18 cellular contexts compared by ENCODE assay signal in genomic region chr16:48008011-48008410, GRCh38.
DNase-seq lines count a peak whose midpoint lies in the region; FAIRE-seq and TF ChIP-seq lines count a peak whose summit lies in the region.
"Had no signal": no experiment of that assay in that cellular context is flagged by ENCODE, and none has a peak within 500 bp of the region (broad histone marks: within the 10 kb centered on the region; RNA-seq: fewer than 3 reads in every experiment).

No MANE protein-coding gene starts in this region.

- H3K27me3 ChIP-seq in H9 (ENCODE audit: insufficient read depth, low read length) (no peaks in the 10 kb centered on the region), esophagus muscularis mucosa (no peaks in the 10 kb centered on the region)
- H3K27me3 ChIP-seq: BE2C had no signal

- no CpG with 5 or more reads among the region's 6 CpGs for WGBS in H9 (ENCODE audit: extremely low coverage, insufficient read length, low lambda C conversion rate)
- WGBS in esophagus muscularis mucosa = 85% methylated on average over 6 of the region's 6 CpGs

- no peak overlapping the region for H3K18ac ChIP-seq in H9 (ENCODE audit: insufficient read length, low read depth, low read length)

- H3K9ac ChIP-seq in H9 (ENCODE audit: extremely low read depth, insufficient read length, low read length) = no peak overlapping the region

- no peak overlapping the region for H2AFZ ChIP-seq in H9 (ENCODE audit: low read length)

- H2BK15ac ChIP-seq in H9 (ENCODE audit: low read depth, low read length) = no peak overlapping the region

- H4K8ac ChIP-seq in H9 (replicated peaks; ENCODE audit: insufficient read length, low read depth, low read length) = no peak overlapping the region

- DNase-seq in H9 (peak; percentile 4), esophagus muscularis mucosa (ENCODE audit: extremely low spot score) (peak; percentile 50), left kidney (ENCODE audit: low read depth, low spot score) (peak; percentile 4), GM19239 (ENCODE audit: insufficient read length, low spot score) (no peak), cerebellum (ENCODE audit: low spot score) (no peak), T1000 (lab: John Stamatoyannopoulos, UW) (no peak)
- DNase-seq: ACHN; BE2C; C1 segment of cervical spinal cord; CD4-positive, CD25-positive, alpha-beta regulatory T cell; CD8-positive, alpha-beta memory T cell; COR-L47; HCEC 1CT had no signal

- H2AK5ac ChIP-seq in H9 (ENCODE audit: insufficient read length, low read length) = no peak overlapping the region

- no peak overlapping the region for H2BK120ac ChIP-seq in H9 (ENCODE audit: low read depth, low read length, poor library complexity, severe bottlenecking)

- no peak overlapping the region for H4K5ac ChIP-seq in H9 (ENCODE audit: insufficient read length, low read depth, low read length)

- peak overlapping the region in 1 of 3 experiments; percentile 29; a peak in 1 of 7 replicates for H3K27ac Mint-ChIP-seq in H9
- H3K27ac Mint-ChIP-seq: CD4-positive, CD25-positive, alpha-beta regulatory T cell; CD8-positive, alpha-beta memory T cell had no signal

- H2BK20ac ChIP-seq in H9 (ENCODE audit: low read depth, low read length, poor library complexity, severe bottlenecking) = no peak overlapping the region

- no peak overlapping the region for H3T11ph ChIP-seq in H9 (ENCODE audit: low read length)

- no peak for TF ChIP-seq CTCF in H9 (conservative IDR thresholded peaks at IDR 0.05)
- TF ChIP-seq CTCF in esophagus muscularis mucosa (IDR thresholded peaks at IDR 0.05) = no peak

- H4K20me1 ChIP-seq in H9 (ENCODE audit: control insufficient read depth, insufficient read depth, insufficient read length) = no peaks in the 10 kb centered on the region

- H3K27ac ChIP-seq in H9 (ENCODE audit: insufficient read length, low read depth, low read length) (no peak overlapping the region), esophagus muscularis mucosa (replicated peaks in 1 of 4) (no peak overlapping the region)
- H3K27ac ChIP-seq: HL-60 had no signal

- no peaks in the 10 kb centered on the region for H3K23me2 ChIP-seq in H9 (ENCODE audit: insufficient read length, low read depth, low read length, poor library complexity, severe bottlenecking)

- peaks cover 0 to 8% (median 3%) of the 10 kb centered on the region in 3 experiments; a peak in 2 of 7 replicates for H3K36me3 Mint-ChIP-seq in H9 (ENCODE audit: insufficient read depth in 1 of 3, low read depth in 3 of 3)
- H3K36me3 Mint-ChIP-seq: CD4-positive, CD25-positive, alpha-beta regulatory T cell; CD8-positive, alpha-beta memory T cell had no signal

- no peak overlapping the region for H3K4me3 ChIP-seq in esophagus muscularis mucosa

- H3K4me1 Mint-ChIP-seq in H9 = peaks cover 17 to 25% of the 10 kb centered on the region in 2 experiments
- H3K4me1 Mint-ChIP-seq: CD4-positive, CD25-positive, alpha-beta regulatory T cell; CD8-positive, alpha-beta memory T cell had no signal

- H4K91ac ChIP-seq in H9 (ENCODE audit: insufficient read length, low read depth, low read length) = no peak overlapping the region

- no peak overlapping the region for H2BK12ac ChIP-seq in H9 (ENCODE audit: insufficient read length, low read depth, low read length)

- no peak for TF ChIP-seq POLR2A in esophagus muscularis mucosa (IDR thresholded peaks at IDR 0.05; ENCODE audit: low read depth)

- H3K56ac ChIP-seq in H9 (ENCODE audit: insufficient read length, low read depth, low read length) = no peak overlapping the region

- no peaks in the 10 kb centered on the region for H3K36me3 ChIP-seq in esophagus muscularis mucosa
- H3K36me3 ChIP-seq: BE2C had no signal

- H2BK5ac ChIP-seq in H9 (ENCODE audit: insufficient read length, low read length) = no peak overlapping the region

- peaks cover 4% of the 10 kb centered on the region; the same call in 1 of the 2 replicates for H3K4me1 ChIP-seq in H9 (ENCODE audit: insufficient read depth, low read length)
- H3K4me1 ChIP-seq in esophagus muscularis mucosa = no peaks in the 10 kb centered on the region
- H3K4me1 ChIP-seq: BE2C had no signal

- no peaks in the 10 kb centered on the region for H3K79me1 ChIP-seq in H9 (ENCODE audit: insufficient read depth, low read depth, low read length, poor library complexity, severe bottlenecking)

- intact Hi-C loops in esophagus muscularis mucosa (cut with DNase I) = no loop called here

- H3K4ac ChIP-seq in H9 (ENCODE audit: low read depth, low read length) = no peak overlapping the region

- no peak for TF ChIP-seq EP300 in esophagus muscularis mucosa (IDR thresholded peaks at IDR 0.05)

- H3K27me3 Mint-ChIP-seq in H9 (ENCODE audit: low read depth) = peaks cover 2% of the 10 kb centered on the region; the same call in 1 of the 2 replicates

- H3K9me3 Mint-ChIP-seq in H9 = peaks cover 9% of the 10 kb centered on the region in 2 experiments; a peak in 4 of 5 replicates

- H3K14ac ChIP-seq in H9 (ENCODE audit: insufficient read depth, low read length) = no peak overlapping the region

- no peak overlapping the region for H3K4me2 ChIP-seq in H9 (ENCODE audit: insufficient read depth, insufficient read length, low read length)

- H3K23ac ChIP-seq in H9 (ENCODE audit: insufficient read length, low read depth, low read length) = no peak overlapping the region

- no peak for FAIRE-seq in GM19239 (lab: Jason Lieb, UNC)
- FAIRE-seq: A204.1, D721Med, G401.6, GM12892 had no signal

- H3K4me3 Mint-ChIP-seq in H9 = no peak overlapping the region
- H3K4me3 Mint-ChIP-seq: CD4-positive, CD25-positive, alpha-beta regulatory T cell; CD8-positive, alpha-beta memory T cell had no signal

- no peaks in the 10 kb centered on the region for H3K79me2 ChIP-seq in H9 (ENCODE audit: insufficient read depth, low read length)

- H3K9me3 ChIP-seq in H9 (ENCODE audit: control insufficient read depth, low read depth, low read length) = no peaks in the 10 kb centered on the region
- H3K9me3 ChIP-seq in esophagus muscularis mucosa = no peaks in the 10 kb centered on the region
- H3K9me3 ChIP-seq: BE2C had no signal

Comparison
In these comparisons a context has a peak if more than half of its experiments do, and no peak if none do; other contexts are left out.
1. DNase-seq: peak in H9 (single experiment), esophagus muscularis mucosa (single experiment) and left kidney (single experiment); none in GM19239 (single experiment), cerebellum (single experiment) and T1000 (single experiment).